19 cellular contexts compared by ENCODE assay signal in the genomic region with DNA sequence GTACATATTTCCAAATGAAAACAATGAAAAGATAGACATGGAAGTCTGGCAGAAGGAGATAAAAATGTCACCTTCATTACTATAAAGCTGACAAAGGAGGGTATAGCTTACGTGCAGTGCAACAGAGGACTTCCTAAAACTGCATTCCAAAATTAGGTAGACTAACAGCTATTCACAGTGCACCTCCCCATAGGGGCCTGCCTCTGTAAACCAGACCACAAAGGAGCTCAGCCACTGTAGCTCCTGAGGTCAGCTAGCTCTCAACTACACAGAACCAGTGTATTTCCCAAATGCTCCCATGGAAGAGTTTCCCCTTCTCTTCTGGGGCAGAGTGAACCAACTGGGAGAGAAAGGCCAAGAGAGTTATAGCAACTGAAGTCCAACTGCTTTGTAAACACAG. TPM values are rescaled to one million over a fixed set of nuclear protein-coding genes. Genes with fewer than 3 reads are reported as not detected.
DNase-seq lines count a peak whose midpoint lies in the region; ATAC-seq, FAIRE-seq and TF ChIP-seq lines count a peak whose summit lies in the region.
"Had no signal": no experiment of that assay in that cellular context is flagged by ENCODE, and none has a peak within 500 bp of the region (broad histone marks: within the 10 kb centered on the region; RNA-seq: fewer than 3 reads in every experiment).

No MANE protein-coding gene starts in this region.

- H3K36me3 ChIP-seq in GM23338 (ENCODE audit: insufficient read depth) (no peaks in the 10 kb centered on the region), bronchial epithelial cell (ENCODE audit: control insufficient read depth, insufficient read depth, low read length) (peaks cover 5% of the 10 kb centered on the region), right lobe of liver (no peaks in the 10 kb centered on the region), subcutaneous abdominal adipose tissue (ENCODE audit: control insufficient read depth in 5 of 5, insufficient read depth in 5 of 5, low read length in 5 of 5) (no peaks in the 10 kb centered on the region), tibial artery (no peaks in the 10 kb centered on the region)
- H3K36me3 ChIP-seq: BLaER1 treated with 17β-estradiol and CSF1 and Interleukin-3, amounts not matched to agents 10 nM and 100 nM had no signal

- H3K4me3 ChIP-seq in GM23338 (no peak overlapping the region), bronchial epithelial cell (ENCODE audit: low read depth, low read length) (no peak overlapping the region), right lobe of liver (no peak overlapping the region), subcutaneous abdominal adipose tissue (ENCODE audit: low read depth in 1 of 5, low read length in 5 of 5) (no peak overlapping the region), tibial artery (no peak overlapping the region)
- H3K4me3 ChIP-seq: BLaER1 treated with 17β-estradiol and CSF1 and Interleukin-3, amounts not matched to agents 10 nM and 100 nM had no signal

- H3K4me1 ChIP-seq in GM23338 (ENCODE audit: insufficient read depth): no peaks in the 10 kb centered on the region
- H3K4me1 ChIP-seq in right lobe of liver: no peaks in the 10 kb centered on the region
- H3K4me1 ChIP-seq in subcutaneous abdominal adipose tissue (ENCODE audit: control insufficient read depth in 5 of 5, insufficient read depth in 5 of 5, low read length in 5 of 5): peaks cover 6 to 20% (median 14%) of the 10 kb centered on the region in 5 donors
- peaks cover 0 to 16% (median 3%) of the 10 kb centered on the region in 4 donors for H3K4me1 ChIP-seq in tibial artery

- peak; percentile 40 for FAIRE-seq in bronchial epithelial cell (lab: Jason Lieb, UNC)
- no peak for FAIRE-seq in GM12892 (lab: Jason Lieb, UNC)

- no peak overlapping the region for H3K4me2 ChIP-seq in GM23338

- DNase-seq in GM23338 (ENCODE audit: low spot score) (no peak), bronchial epithelial cell (ENCODE audit: low read depth) (no peak), right lobe of liver (no peak), tibial artery (no peak), GM12892 (ENCODE audit: insufficient read length) (no peak), midbrain (lab: John Stamatoyannopoulos, UW) (no peak), iPS-NIHi7 (ENCODE audit: extremely low spot score) (no peak)
- DNase-seq: 8988T; CD8-positive, alpha-beta T cell; DMS 273 treated with DMSO at 0.1 percent for 48 hours; DMS53; DND-41; GDM1; GOT3; H7 had no signal

- no peaks in the 10 kb centered on the region for H3K4me1 Mint-ChIP-seq in GM23338
- H3K4me1 Mint-ChIP-seq: B cell had no signal

- intact Hi-C loops in right lobe of liver (cut with DNase I) (no loop called here), tibial artery (cut with DNase I; ENCODE audit: low total_unique reads) (no loop called here)

- H3K79me2 ChIP-seq in GM23338 (replicated peaks; ENCODE audit: insufficient read depth): no peaks in the 10 kb centered on the region

- no peaks in the 10 kb centered on the region for H4K20me1 ChIP-seq in GM23338 (replicated peaks; ENCODE audit: insufficient read depth)
- H4K20me1 ChIP-seq: BLaER1 treated with 17β-estradiol and CSF1 and Interleukin-3, amounts not matched to agents 10 nM and 100 nM had no signal

- no peak overlapping the region for H3K4me3 Mint-ChIP-seq in GM23338
- H3K4me3 Mint-ChIP-seq: B cell; CD8-positive, alpha-beta T cell had no signal

- no peak overlapping the region for H3K27ac Mint-ChIP-seq in GM23338
- H3K27ac Mint-ChIP-seq: B cell; CD8-positive, alpha-beta T cell had no signal

- no peaks in the 10 kb centered on the region; the same call in 2 of the 3 replicates for H3K9me3 Mint-ChIP-seq in GM23338
- H3K9me3 Mint-ChIP-seq: CD8-positive, alpha-beta T cell had no signal

- peak overlapping the region; percentile 48; the same call in 1 of the 2 replicates for H2AFZ ChIP-seq in GM23338

- H3K27ac ChIP-seq in GM23338 (ENCODE audit: low read depth): no peak overlapping the region
- no peak overlapping the region for H3K27ac ChIP-seq in right lobe of liver
- H3K27ac ChIP-seq in subcutaneous abdominal adipose tissue (ENCODE audit: low read depth, low read length): peak overlapping the region; percentile 94
- no peak overlapping the region for H3K27ac ChIP-seq in tibial artery
- H3K27ac ChIP-seq: BLaER1 treated with 17β-estradiol and CSF1 and Interleukin-3, amounts not matched to agents 10 nM and 100 nM had no signal

- no peaks in the 10 kb centered on the region for H3K27me3 ChIP-seq in GM23338 (ENCODE audit: insufficient read depth)
- no peaks in the 10 kb centered on the region for H3K27me3 ChIP-seq in bronchial epithelial cell (ENCODE audit: control insufficient read depth, insufficient read depth, low read length)
- no peaks in the 10 kb centered on the region for H3K27me3 ChIP-seq in right lobe of liver
- H3K27me3 ChIP-seq in subcutaneous abdominal adipose tissue (ENCODE audit: control insufficient read depth in 5 of 5, insufficient read depth in 4 of 5, low read length in 5 of 5): no peaks in the 10 kb centered on the region
- no peaks in the 10 kb centered on the region for H3K27me3 ChIP-seq in tibial artery
- H3K27me3 ChIP-seq: BLaER1 treated with 17β-estradiol and CSF1 and Interleukin-3, amounts not matched to agents 10 nM and 100 nM had no signal

- 0 out of 2 replicates have a peak, but pooled peaks cover 3% of the 10 kb centered on the region for H3F3A ChIP-seq in GM23338 (replicated peaks; ENCODE audit: low read depth)

- peak overlapping the region in 2 of 5 donors; percentile 1 to 6 for H3K9ac ChIP-seq in subcutaneous abdominal adipose tissue (ENCODE audit: low read length in 5 of 5)
- H3K9ac ChIP-seq: BLaER1 treated with 17β-estradiol and CSF1 and Interleukin-3, amounts not matched to agents 10 nM and 100 nM had no signal

- WGBS in right lobe of liver (ENCODE audit: insufficient coverage, low coverage, low lambda C conversion rate, missing lambda C conversion rate): 80% methylated on average over 1 of the region's 1 CpG

- H3K9me3 ChIP-seq in right lobe of liver (no peaks in the 10 kb centered on the region), subcutaneous abdominal adipose tissue (ENCODE audit: control insufficient read depth in 5 of 5, low read length in 5 of 5) (no peaks in the 10 kb centered on the region), tibial artery (no peaks in the 10 kb centered on the region)

- no peaks in the 10 kb centered on the region; the same call in 1 of the 2 replicates for H3K9me2 ChIP-seq in GM23338 (ENCODE audit: insufficient read depth)

- TF ChIP-seq CTCF in GM23338 (conservative IDR thresholded peaks at IDR 0.05; ENCODE audit: low read depth in 2 of 2) (no peak), bronchial epithelial cell (IDR thresholded peaks at IDR 0.05; ENCODE audit: insufficient read depth, low read length, severe bottlenecking) (no peak), right lobe of liver (IDR thresholded peaks at IDR 0.05) (no peak), tibial artery (IDR thresholded peaks at IDR 0.05) (no peak)

- H3K27me3 Mint-ChIP-seq in GM23338 (ENCODE audit: insufficient read depth, low read depth, poor library complexity): peaks cover 5% of the 10 kb centered on the region

- peak; percentile 64 for ATAC-seq in GM23338
- ATAC-seq in right lobe of liver: peak in 3 of 4 donors; percentile 24 to 50 (median 46)
- ATAC-seq: CD8-positive, alpha-beta T cell had no signal

- TF ChIP-seq POLR2A in right lobe of liver (IDR thresholded peaks at IDR 0.05) (no peak), GM12892 (IDR thresholded peaks at IDR 0.05; ENCODE audit: low read depth, low read length) (no peak)

- H3K36me3 Mint-ChIP-seq in GM23338 (ENCODE audit: low read depth): no peaks in the 10 kb centered on the region
- H3K36me3 Mint-ChIP-seq: CD8-positive, alpha-beta T cell had no signal

TF ChIP-seq in GM23338, 12 proteins besides CTCF, POLR2A, EP300 and RAD21:
- no peak for TF ChIP-seq JUNB (IDR thresholded peaks at IDR 0.05; ENCODE audit: unreplicated experiment)
TF ChIP-seq in GM23338: peak in this region for 0.

RNA-seq across cellular contexts. Expression of gene PHLDB2, which starts 31.2 kb away (rescaled TPM):
- 33.7 and 35.3 TPM in 2 replicates for total RNA-seq in GM23338 (2014; rRNA removed; shearing (Covaris generic))
- 17.5 and 19.5 TPM in 2 replicates for polyA plus RNA-seq in GM23338 (2016; fragmentation: Nextera tagmentation; extraction: Ambion mirVana)
- 44.2 and 45.5 TPM in 2 replicates for total RNA-seq in bronchial epithelial cell
- 10 to 100 TPM; 21.9 to 40.6 (median 31.2) TPM for total RNA-seq in right lobe of liver
- not detected for polyA plus RNA-seq in GM12892 (2012; ENCODE audit: missing spikeins)
- total RNA-seq: HT-29 had no signal
